Comparison of ENCODE assay signal across 27 cellular contexts in genomic region chr6:1957746-1958145, GRCh38.
"Had no signal": no experiment of that assay in that cellular context is flagged by ENCODE, and none has a peak within 500 bp of the region (broad histone marks: within the 10 kb centered on the region; RNA-seq: fewer than 3 reads in every experiment).

No MANE protein-coding gene starts in this region.

- H2AFZ ChIP-seq: neural progenitor cell, parathyroid adenoma had no signal

- H3K27ac ChIP-seq: neural progenitor cell, ovary, parathyroid adenoma, psoas muscle, spleen, suprapubic skin, testis, tibial artery, transverse colon, upper lobe of right lung, uterus had no signal

- DNase-seq: natural killer cell; occipital lobe; ovary; posterior cingulate gyrus; psoas muscle; right cardiac atrium; spleen; stimulated activated CD4-positive, alpha-beta T cell treated with anti-CD3 and anti-CD28 coated beads, Interleukin-12 subunit alpha, Interleukin-12 subunit beta, amount 100 ng/mL, for 4 hours; stimulated activated CD4-positive, alpha-beta T cell treated with anti-CD3 and anti-CD28 coated beads, Interleukin-1b, Interleukin-23, amount 100 ng/mL, for 48 hours; stimulated activated CD4-positive, alpha-beta T cell treated with anti-CD3 and anti-CD28 coated beads, Interleukin-4, amount 100 ng/mL, for 1 hour; stimulated activated CD4-positive, alpha-beta T cell treated with anti-CD3 and anti-CD28 coated beads, Interleukin-4, amount 100 ng/mL, for 4 hours; stimulated activated CD8-positive, alpha-beta memory T cell treated with anti-CD3 and anti-CD28 coated beads, Interleukin-4, amount 100 ng/mL, for 48 hours; stimulated activated naive CD4-positive, alpha-beta T cell; stimulated activated naive CD8-positive, alpha-beta T cell treated with anti-CD3 and anti-CD28 coated beads, Interleukin-15, amount 100 ng/mL, for 72 hours; stimulated activated naive CD8-positive, alpha-beta T cell treated with anti-CD3 and anti-CD28 coated beads, Interleukin-15, Interleukin-2, amounts not matched to agents 100 U/mL and 50 U/mL, for 24 hours; substantia nigra; testis; tibial artery; transverse colon; upper lobe of right lung; uterus had no signal

- H3K79me2 ChIP-seq: parathyroid adenoma had no signal

- H3K4me2 ChIP-seq: neural progenitor cell, smooth muscle cell had no signal

- ATAC-seq: natural killer cell; psoas muscle; right cardiac atrium; sciatic nerve; stimulated activated memory B cell treated with anti-CD40 and anti-IgM and Interleukin-4, amounts not matched to agents 10 μg/mL and 1 μg/mL and 100 μg/mL, for 72 hours; stimulated activated naive CD8-positive, alpha-beta T cell treated with anti-CD3 and anti-CD28 coated beads, Interleukin-15, amount 100 ng/mL, for 72 hours; stimulated activated naive CD8-positive, alpha-beta T cell treated with anti-CD3 and anti-CD28 coated beads, Interleukin-15, Interleukin-2, amounts not matched to agents 100 U/mL and 50 U/mL, for 24 hours; upper lobe of right lung had no signal

- H3K27me3 ChIP-seq: neural progenitor cell, ovary, spleen, suprapubic skin, testis, tibial artery, transverse colon, upper lobe of right lung, uterus had no signal

- H3K9me3 ChIP-seq: ovary, psoas muscle, spleen, suprapubic skin, testis, tibial artery, transverse colon, upper lobe of right lung, uterus had no signal

- H3K4me3 ChIP-seq: neural progenitor cell, ovary, psoas muscle, smooth muscle cell, spleen, suprapubic skin, testis, tibial artery, transverse colon, upper lobe of right lung, uterus had no signal

- H3K4me1 ChIP-seq: parathyroid adenoma, psoas muscle, spleen, suprapubic skin, testis, transverse colon, upper lobe of right lung, uterus had no signal

- H3K9ac ChIP-seq: neural progenitor cell, parathyroid adenoma had no signal

- H3K36me3 ChIP-seq: neural progenitor cell, ovary, suprapubic skin, tibial artery, transverse colon, upper lobe of right lung, uterus had no signal
